ENCODE assay signal across 8 cellular contexts in the genomic region with DNA sequence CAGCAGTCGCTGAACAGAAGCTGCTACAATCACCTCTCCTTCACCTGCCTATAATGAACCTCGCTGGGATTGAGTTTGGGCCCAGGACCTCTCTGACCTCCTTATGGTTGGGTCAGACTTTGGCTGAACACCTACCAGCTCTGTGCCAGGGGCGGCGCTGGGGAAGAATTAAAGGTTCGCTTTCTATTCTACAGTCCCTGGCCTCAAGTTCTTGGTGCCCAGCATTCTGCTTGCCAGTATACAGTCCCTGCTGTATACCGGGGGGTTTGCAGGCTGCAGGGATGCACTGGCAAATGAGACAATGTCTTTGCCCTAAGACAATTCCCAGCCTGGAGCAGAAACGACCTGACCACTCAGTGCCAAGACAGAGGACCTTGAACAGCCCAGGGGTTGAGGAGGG. TPM values are rescaled to one million over a fixed set of nuclear protein-coding genes. Genes with fewer than 3 reads are reported as not detected.
DNase-seq lines count a peak whose midpoint lies in the region; ATAC-seq and TF ChIP-seq lines count a peak whose summit lies in the region.

No MANE protein-coding gene starts in this region.

- H3F3A ChIP-seq in PC-9 (ENCODE audit: insufficient read depth, low read depth): no peaks in the 10 kb centered on the region

- H3K36me3 ChIP-seq in PC-9 (ENCODE audit: low read depth): no peaks in the 10 kb centered on the region

- H3K79me2 ChIP-seq in PC-9 (ENCODE audit: low read depth): peaks cover 16% of the 10 kb centered on the region

- no peaks in the 10 kb centered on the region for H4K20me1 ChIP-seq in PC-9 (ENCODE audit: insufficient read depth)

- intact Hi-C loops in PC-9 (cut with micrococcal nuclease; ENCODE audit: unreplicated experiment): no loop called here

- no peaks in the 10 kb centered on the region for H3K9me2 ChIP-seq in PC-9 (ENCODE audit: insufficient read depth)

- H3K9me3 ChIP-seq in PC-9 (ENCODE audit: insufficient read depth, low read depth): no peaks in the 10 kb centered on the region

- CTCF ChIA-PET in PC-9 (lab: Charles Lee) (interaction anchor here (0.6 to 1.3 kb wide), 4 partner anchors 13 to 79 kb away, joined by 3 to 8 read pairs (median 4); no protein-coding TSS in a partner anchor), GM10248 (lab: Yijun Ruan, JAX) (interaction anchor here (0.6 to 1.9 kb wide), 13 partner anchors 9 to 117 kb away, joined by 3 to 6 read pairs (median 4); no protein-coding TSS in a partner anchor)

- H3K4me2 ChIP-seq in PC-9: peak overlapping the region; percentile 89

- POLR2A ChIA-PET in PC-9 (lab: Charles Lee; ENCODE audit: unreplicated experiment) (no interaction called here), GM10248 (lab: Yijun Ruan, JAX) (interaction anchor here (0.7 kb wide), 1 partner anchor 69 kb away, joined by 3 read pairs; no protein-coding TSS in a partner anchor)

- H3K4me3 ChIP-seq in PC-9 (peak overlapping the region; percentile 77), epithelial cell of esophagus (ENCODE audit: low read length) (peak overlapping the region; percentile 57), retinal pigment epithelial cell (ENCODE audit: low read length) (peak overlapping the region; percentile 57)

- H3K27ac ChIP-seq in PC-9: no peak overlapping the region

- H3K27me3 ChIP-seq in PC-9 (ENCODE audit: insufficient read depth, low read depth): no peaks in the 10 kb centered on the region

- ATAC-seq in GM18907 (IDR thresholded peaks at IDR 0.05; ENCODE audit: unreplicated experiment): peak; percentile 1

- TF ChIP-seq CTCF in PC-9 (conservative IDR thresholded peaks at IDR 0.05) (no peak), epithelial cell of esophagus (IDR thresholded peaks at IDR 0.05; ENCODE audit: insufficient read depth, low read depth, low read length, missing control alignments) (no peak), retinal pigment epithelial cell (conservative IDR thresholded peaks at IDR 0.05; ENCODE audit: low read depth, low read length) (no peak), GM10248 (IDR thresholded peaks at IDR 0.05; ENCODE audit: control extremely low read depth, extremely low read depth, low read depth, missing control alignments) (no peak)

- H3K4me1 ChIP-seq in PC-9 (replicated peaks; ENCODE audit: insufficient read depth): peaks cover 12% of the 10 kb centered on the region; the same call in 1 of the 2 replicates

- DNase-seq in PC-9: no peak
- no peak for DNase-seq in epithelial cell of esophagus (ENCODE audit: low read depth)
- no peak for DNase-seq in retinal pigment epithelial cell (ENCODE audit: low read depth)
- DNase-seq in globus pallidus (ENCODE audit: low spot score): no peak
- no peak for DNase-seq in inferior parietal cortex (ENCODE audit: extremely low spot score)
- DNase-seq in NCI-H1048 (lab: John Stamatoyannopoulos, UW): no peak
- DNase-seq in GM10248 (ENCODE audit: extremely low spot score): no peak

- H2AFZ ChIP-seq in PC-9: peak overlapping the region; percentile 94

- BruUV-seq in PC-9 (replicated peaks; lab: Mats Ljungman, UMichigan): no TSS peak

RNA-seq across cellular contexts. Expression of gene STRBP, which starts 0.9 kb away (rescaled TPM):
- total RNA-seq in PC-9 (2021): 34.5 and 39.9 TPM in 2 replicates
